In genomic region chr1:234988160-234988528, GRCh38 we compare ENCODE assay signal across 8 cellular contexts.
DNase-seq lines count a peak whose midpoint lies in the region; ATAC-seq and TF ChIP-seq lines count a peak whose summit lies in the region.

No MANE protein-coding gene starts in this region.

- H3K4me1 ChIP-seq in HUES48 (ENCODE audit: control insufficient read depth, insufficient read depth, low read length) (peaks cover 26% of the 10 kb centered on the region), right cardiac atrium (ENCODE audit: control insufficient read depth, insufficient read depth, low read length) (peaks cover 12% of the 10 kb centered on the region)
- peaks cover 10% of the 10 kb centered on the region for H3K4me1 ChIP-seq in CD8-positive, alpha-beta memory T cell (ENCODE audit: insufficient read depth, low read length)

- peaks cover 4% of the 10 kb centered on the region for H3K9me3 Mint-ChIP-seq in activated CD8-positive, alpha-beta T cell treated with anti-CD3 and anti-CD28 coated beads for 36 hours
- no peaks in the 10 kb centered on the region for H3K9me3 Mint-ChIP-seq in CD8-positive, alpha-beta memory T cell

- H3K27me3 Mint-ChIP-seq in activated CD8-positive, alpha-beta T cell treated with anti-CD3 and anti-CD28 coated beads for 36 hours: no peaks in the 10 kb centered on the region
- no peaks in the 10 kb centered on the region for H3K27me3 Mint-ChIP-seq in CD8-positive, alpha-beta memory T cell

- CTCF ChIA-PET in activated CD8-positive, alpha-beta T cell treated with anti-CD3 and anti-CD28 coated beads for 36 hours (lab: Charles Lee): interaction anchor here (1.0 to 1.6 kb wide), 2 partner anchors 12 to 501 kb away, joined by 3 to 6 read pairs; no protein-coding TSS in a partner anchor
- CTCF ChIA-PET in CD8-positive, alpha-beta memory T cell (lab: Charles Lee): no interaction called here

- peak overlapping the region; percentile 93 for H3K27ac ChIP-seq in HUES48 (ENCODE audit: low read depth, low read length)
- H3K27ac ChIP-seq in right cardiac atrium (ENCODE audit: low read length): peak overlapping the region; percentile 100
- peak overlapping the region in 19 of 21 experiments; percentile 13 to 91 (median 81) for H3K27ac ChIP-seq in skin epidermis
- H3K27ac ChIP-seq in CD8-positive, alpha-beta memory T cell (ENCODE audit: low read depth, low read length): no peak overlapping the region

- H3K4me3 ChIP-seq in HUES48 (ENCODE audit: low read depth, low read length) (no peak overlapping the region), right cardiac atrium (ENCODE audit: low read length) (no peak overlapping the region), skin epidermis (no peak overlapping the region)
- H3K4me3 ChIP-seq in CD8-positive, alpha-beta memory T cell (ENCODE audit: low read length): no peak overlapping the region

- WGBS in right cardiac atrium: 51% methylated on average over 2 of the region's 2 CpGs

- no peaks in the 10 kb centered on the region for H3K27me3 ChIP-seq in HUES48 (ENCODE audit: control insufficient read depth, insufficient read depth, low read length)
- no peaks in the 10 kb centered on the region for H3K27me3 ChIP-seq in right cardiac atrium (ENCODE audit: control insufficient read depth, insufficient read depth)
- no peaks in the 10 kb centered on the region for H3K27me3 ChIP-seq in CD8-positive, alpha-beta memory T cell (ENCODE audit: insufficient read depth, low read length, poor library complexity, severe bottlenecking)

- no peaks in the 10 kb centered on the region for H3K9me3 ChIP-seq in HUES48 (ENCODE audit: control insufficient read depth, insufficient read depth, low read length)
- no peaks in the 10 kb centered on the region for H3K9me3 ChIP-seq in right cardiac atrium (ENCODE audit: control insufficient read depth, low read length)
- H3K9me3 ChIP-seq in CD8-positive, alpha-beta memory T cell (ENCODE audit: low read length): no peaks in the 10 kb centered on the region

- POLR2A ChIA-PET in activated CD8-positive, alpha-beta T cell treated with anti-CD3 and anti-CD28 coated beads for 36 hours (lab: Charles Lee): interaction anchor here (1.5 to 3.4 kb wide), 5 partner anchors 8 to 87 kb away, joined by 4 to 18 read pairs (median 12); no protein-coding TSS in a partner anchor
- POLR2A ChIA-PET in CD8-positive, alpha-beta memory T cell (lab: Charles Lee): no interaction called here

- TF ChIP-seq CTCF in activated CD8-positive, alpha-beta T cell treated with anti-CD3 and anti-CD28 coated beads for 36 hours (IDR thresholded peaks at IDR 0.05): no peak

- no peak overlapping the region for H3K4me3 Mint-ChIP-seq in activated CD8-positive, alpha-beta T cell treated with anti-CD3 and anti-CD28 coated beads for 36 hours
- H3K4me3 Mint-ChIP-seq in CD8-positive, alpha-beta memory T cell: no peak overlapping the region

- H3K36me3 Mint-ChIP-seq in activated CD8-positive, alpha-beta T cell treated with anti-CD3 and anti-CD28 coated beads for 36 hours (ENCODE audit: low read depth): peaks cover 6% of the 10 kb centered on the region
- no peaks in the 10 kb centered on the region for H3K36me3 Mint-ChIP-seq in CD8-positive, alpha-beta memory T cell

- no peak for DNase-seq in activated CD8-positive, alpha-beta T cell treated with anti-CD3 and anti-CD28 coated beads for 36 hours
- DNase-seq in right cardiac atrium (no peak), NCI-H2081 (lab: John Stamatoyannopoulos, UW) (no peak), hypothalamus (lab: John Stamatoyannopoulos, UW) (no peak)
- DNase-seq in CD8-positive, alpha-beta memory T cell: no peak

- H3K9ac ChIP-seq in HUES48 (ENCODE audit: low read depth, low read length): no peak overlapping the region

- peak overlapping the region; percentile 91 for H3K27ac Mint-ChIP-seq in activated CD8-positive, alpha-beta T cell treated with anti-CD3 and anti-CD28 coated beads for 36 hours
- peak overlapping the region in 3 of 8 donors; percentile 17 to 38 (median 29) for H3K27ac Mint-ChIP-seq in CD8-positive, alpha-beta memory T cell

- intact Hi-C loops in activated CD8-positive, alpha-beta T cell treated with anti-CD3 and anti-CD28 coated beads for 36 hours (cut with micrococcal nuclease): no loop called here
- intact Hi-C loops in right cardiac atrium (cut with DNase I): loop anchor here in 2 of 4 donors (5.0 to 10.0 kb wide), 4 partner anchors 87 to 493 kb away; no protein-coding TSS in a partner anchor

- H3K36me3 ChIP-seq in HUES48 (ENCODE audit: control insufficient read depth, insufficient read depth, low read length): no peaks in the 10 kb centered on the region
- no peaks in the 10 kb centered on the region for H3K36me3 ChIP-seq in CD8-positive, alpha-beta memory T cell (ENCODE audit: insufficient read depth, low read length)

- H3K4me1 Mint-ChIP-seq in activated CD8-positive, alpha-beta T cell treated with anti-CD3 and anti-CD28 coated beads for 36 hours (ENCODE audit: low read depth): peaks cover 76% of the 10 kb centered on the region
- peaks cover 16 to 49% (median 36%) of the 10 kb centered on the region in 3 donors for H3K4me1 Mint-ChIP-seq in CD8-positive, alpha-beta memory T cell

- no peak for ATAC-seq in activated CD8-positive, alpha-beta T cell treated with anti-CD3 and anti-CD28 coated beads for 36 hours
- no peak for ATAC-seq in right cardiac atrium
- ATAC-seq in HG03139 (IDR thresholded peaks at IDR 0.05; ENCODE audit: unreplicated experiment): no peak
